ENCODE assay signal across 5 cellular contexts in the genomic region with DNA sequence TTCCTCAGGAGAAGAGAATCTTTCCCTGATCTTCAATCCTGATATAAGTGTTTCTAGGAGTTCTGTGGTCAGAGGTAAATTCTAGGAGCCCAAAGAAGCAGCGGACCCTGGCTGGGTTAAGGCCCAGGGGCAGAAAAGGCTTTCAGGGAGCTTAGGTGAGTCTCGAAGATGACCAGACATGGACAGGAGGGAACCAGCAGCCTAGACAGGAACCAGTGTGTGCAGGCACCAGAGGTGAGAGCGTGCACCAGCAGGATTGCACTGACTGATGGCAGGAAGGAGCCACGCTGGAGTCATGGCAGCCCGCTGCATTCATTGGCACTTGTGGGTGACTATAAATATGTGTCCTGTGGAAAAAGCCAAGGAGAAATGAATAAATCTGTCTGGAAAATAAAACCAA.
"Had no signal": no experiment of that assay in that cellular context is flagged by ENCODE, and none has a peak within 500 bp of the region (broad histone marks: within the 10 kb centered on the region; RNA-seq: fewer than 3 reads in every experiment).

No MANE protein-coding gene starts in this region.

- H3K27ac ChIP-seq: HL-60 had no signal

- ATAC-seq: HepG2, K562 had no signal

- DNase-seq: IMR-90, KBM-7 had no signal

- H3K4me3 ChIP-seq: K562 had no signal
